ENCODE assay signal across 21 cellular contexts in the genomic region with DNA sequence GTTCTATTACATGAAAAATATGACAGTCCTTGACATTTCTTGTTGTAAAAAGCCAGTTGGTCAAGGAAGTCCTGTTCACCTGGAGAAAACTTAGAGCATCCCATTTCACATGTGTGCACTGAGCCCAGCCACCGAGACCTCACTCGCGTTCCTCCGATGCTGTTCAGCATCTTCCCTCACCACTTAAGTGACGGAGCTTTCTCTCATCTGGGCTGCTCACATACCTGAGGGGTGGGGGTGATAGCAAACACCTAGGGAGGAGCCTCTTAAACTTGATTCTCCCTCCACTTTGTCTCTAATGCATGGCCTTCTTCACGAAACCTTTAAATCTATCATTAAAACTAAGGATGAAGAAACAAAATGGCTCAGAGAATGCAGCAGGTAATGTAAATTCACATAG.
A peak's percentile ranks its signal among the peaks of the same experiment; 100 is the strongest.
DNase-seq lines count a peak whose midpoint lies in the region; ATAC-seq lines count a peak whose summit lies in the region.
"Had no signal": no experiment of that assay in that cellular context is flagged by ENCODE, and none has a peak within 500 bp of the region (broad histone marks: within the 10 kb centered on the region; RNA-seq: fewer than 3 reads in every experiment).

No MANE protein-coding gene starts in this region.

- H3K18ac ChIP-seq in trophoblast cell (ENCODE audit: low read length): no peak overlapping the region

- ATAC-seq in activated CD4-positive, alpha-beta T cell treated with anti-CD3 and anti-CD28 coated beads for 36 hours: no peak
- ATAC-seq in central memory CD8-positive, alpha-beta T cell (replicated peaks; ENCODE audit: extremely low read depth, poor library complexity, severe bottlenecking): peak; percentile 24
- ATAC-seq: HCT116 had no signal

- no peak overlapping the region for H3K9ac ChIP-seq in BLaER1 treated with 17β-estradiol and CSF1 and Interleukin-3, amounts not matched to agents 10 nM and 100 nM
- H3K9ac ChIP-seq in trophoblast cell (ENCODE audit: low read length): no peak overlapping the region

- H3K4me3 ChIP-seq in BLaER1 treated with 17β-estradiol and CSF1 and Interleukin-3, amounts not matched to agents 10 nM and 100 nM: peak overlapping the region in 2 of 10 experiments; percentile 27 to 34; a peak in 1 of 20 replicates
- H3K4me3 ChIP-seq in trophoblast cell (ENCODE audit: low read depth, low read length): no peak overlapping the region
- H3K4me3 ChIP-seq: PC-9 had no signal

- DNase-seq in activated CD4-positive, alpha-beta T cell treated with anti-CD3 and anti-CD28 coated beads for 36 hours: no peak
- DNase-seq in activated CD4-positive, alpha-beta T cell treated with anti-CD3 and anti-CD28 coated beads, Interleukin-2, amount 50 U/mL, for 1 hour: no peak
- no peak for DNase-seq in T-helper 2 cell treated with Interferon-gamma antibody and Interleukin-4, amounts not matched to agents 5 μg/mL and 100 μg/mL, for 36 hours (ENCODE audit: low spot score)
- no peak for DNase-seq in central memory CD8-positive, alpha-beta T cell (ENCODE audit: low spot score in 2 of 2)
- no peak for DNase-seq in stimulated activated CD4-positive, alpha-beta T cell treated with anti-CD3 and anti-CD28 coated beads, Interleukin-2, amount 100 ng/mL, for 24 hours
- DNase-seq in NOMO-1 (lab: John Stamatoyannopoulos, UW; ENCODE audit: unreplicated experiment in 2 of 2): no peak
- no peak for DNase-seq in trophoblast cell
- DNase-seq: BE2C, DMS153, EL, IMR-90, Karpas-422, MM.1S, NCI-H1105, NCI-H1694, NCI-H510A treated with DMSO at 0.1 percent for 48 hours, NCI-H82, PC-9 had no signal

- H3K36me3 Mint-ChIP-seq in activated CD4-positive, alpha-beta T cell treated with anti-CD3 and anti-CD28 coated beads for 36 hours (ENCODE audit: low read depth): no peaks in the 10 kb centered on the region
- peaks cover 2% of the 10 kb centered on the region for H3K36me3 Mint-ChIP-seq in T-helper 2 cell treated with Interferon-gamma antibody and Interleukin-4, amounts not matched to agents 5 μg/mL and 100 μg/mL, for 36 hours (ENCODE audit: low read depth)
- no peaks in the 10 kb centered on the region for H3K36me3 Mint-ChIP-seq in central memory CD8-positive, alpha-beta T cell (ENCODE audit: insufficient read depth)

- no peak overlapping the region for H4K91ac ChIP-seq in trophoblast cell (ENCODE audit: low read depth, low read length)

- H3K14ac ChIP-seq in trophoblast cell (ENCODE audit: low read length): no peak overlapping the region

- H3K4ac ChIP-seq in trophoblast cell (ENCODE audit: low read depth, low read length): no peak overlapping the region

- peaks cover 50% of the 10 kb centered on the region for H3K4me1 Mint-ChIP-seq in activated CD4-positive, alpha-beta T cell treated with anti-CD3 and anti-CD28 coated beads for 36 hours
- H3K4me1 Mint-ChIP-seq in T-helper 2 cell treated with Interferon-gamma antibody and Interleukin-4, amounts not matched to agents 5 μg/mL and 100 μg/mL, for 36 hours (ENCODE audit: low read depth): peaks cover 50% of the 10 kb centered on the region
- H3K4me1 Mint-ChIP-seq in central memory CD8-positive, alpha-beta T cell: no peaks in the 10 kb centered on the region

- CTCF ChIA-PET in activated CD4-positive, alpha-beta T cell treated with anti-CD3 and anti-CD28 coated beads for 36 hours (lab: Charles Lee): no interaction called here

- H2AK5ac ChIP-seq in trophoblast cell (ENCODE audit: low read length): no peak overlapping the region

- peaks cover 7 to 16% (median 12%) of the 10 kb centered on the region in 10 experiments; a peak in 16 of 20 replicates for H3K4me1 ChIP-seq in BLaER1 treated with 17β-estradiol and CSF1 and Interleukin-3, amounts not matched to agents 10 nM and 100 nM
- no peaks in the 10 kb centered on the region for H3K4me1 ChIP-seq in trophoblast cell (ENCODE audit: control insufficient read depth in 1 of 2, insufficient read depth in 2 of 2, low read length in 2 of 2)
- H3K4me1 ChIP-seq: BE2C had no signal

- no peak overlapping the region for H2AFZ ChIP-seq in trophoblast cell (ENCODE audit: insufficient read depth, low read length, poor library complexity)

- no peaks in the 10 kb centered on the region for H3K27me3 ChIP-seq in BLaER1 treated with 17β-estradiol and CSF1 and Interleukin-3, amounts not matched to agents 10 nM and 100 nM
- H3K27me3 ChIP-seq in trophoblast cell (ENCODE audit: insufficient read depth, low read length): no peaks in the 10 kb centered on the region
- H3K27me3 ChIP-seq: BE2C had no signal

- H3K23ac ChIP-seq in trophoblast cell (ENCODE audit: low read length): no peak overlapping the region

- H3K9me3 Mint-ChIP-seq in activated CD4-positive, alpha-beta T cell treated with anti-CD3 and anti-CD28 coated beads for 36 hours (ENCODE audit: low read depth): no peaks in the 10 kb centered on the region
- H3K9me3 Mint-ChIP-seq in T-helper 2 cell treated with Interferon-gamma antibody and Interleukin-4, amounts not matched to agents 5 μg/mL and 100 μg/mL, for 36 hours: no peaks in the 10 kb centered on the region
- no peaks in the 10 kb centered on the region for H3K9me3 Mint-ChIP-seq in central memory CD8-positive, alpha-beta T cell

- no CpG with 5 or more reads among the region's 6 CpGs for WGBS in trophoblast cell (ENCODE audit: extremely low coverage, insufficient coverage, insufficient read length)

- H2BK5ac ChIP-seq in trophoblast cell (ENCODE audit: low read depth, low read length, poor library complexity): no peak overlapping the region

- peak overlapping the region; percentile 58 for H3K27ac Mint-ChIP-seq in activated CD4-positive, alpha-beta T cell treated with anti-CD3 and anti-CD28 coated beads for 36 hours
- peak overlapping the region; percentile 73 for H3K27ac Mint-ChIP-seq in T-helper 2 cell treated with Interferon-gamma antibody and Interleukin-4, amounts not matched to agents 5 μg/mL and 100 μg/mL, for 36 hours
- H3K27ac Mint-ChIP-seq in central memory CD8-positive, alpha-beta T cell (ENCODE audit: low read depth): no peak overlapping the region

- H3K27me3 Mint-ChIP-seq in activated CD4-positive, alpha-beta T cell treated with anti-CD3 and anti-CD28 coated beads for 36 hours: no peaks in the 10 kb centered on the region
- H3K27me3 Mint-ChIP-seq in T-helper 2 cell treated with Interferon-gamma antibody and Interleukin-4, amounts not matched to agents 5 μg/mL and 100 μg/mL, for 36 hours (ENCODE audit: low read depth): no peaks in the 10 kb centered on the region
- peaks cover 12% of the 10 kb centered on the region for H3K27me3 Mint-ChIP-seq in central memory CD8-positive, alpha-beta T cell

- H3K79me2 ChIP-seq in trophoblast cell (ENCODE audit: control insufficient read depth, insufficient read depth, low read length, poor library complexity): no peaks in the 10 kb centered on the region

- POLR2A ChIA-PET in activated CD4-positive, alpha-beta T cell treated with anti-CD3 and anti-CD28 coated beads for 36 hours (lab: Charles Lee): no interaction called here

- no peak overlapping the region for H2BK12ac ChIP-seq in trophoblast cell (ENCODE audit: low read length)

- H2BK120ac ChIP-seq in trophoblast cell (ENCODE audit: insufficient read depth, low read length, poor library complexity): no peak overlapping the region

- H3K79me1 ChIP-seq in trophoblast cell (ENCODE audit: low read length): no peaks in the 10 kb centered on the region

- H3K4me3 Mint-ChIP-seq in activated CD4-positive, alpha-beta T cell treated with anti-CD3 and anti-CD28 coated beads for 36 hours: peak overlapping the region; percentile 6
- peak overlapping the region; percentile 76 for H3K4me3 Mint-ChIP-seq in T-helper 2 cell treated with Interferon-gamma antibody and Interleukin-4, amounts not matched to agents 5 μg/mL and 100 μg/mL, for 36 hours
- H3K4me3 Mint-ChIP-seq in central memory CD8-positive, alpha-beta T cell: no peak overlapping the region

- intact Hi-C loops in activated CD4-positive, alpha-beta T cell treated with anti-CD3 and anti-CD28 coated beads for 36 hours (cut with DNase I, micrococcal nuclease): loop anchor here in 1 of 2 experiments (1.0 to 5.0 kb wide), 2 partner anchors 12 to 952 kb away; a partner anchor contains a TSS

- H3K36me3 ChIP-seq in BLaER1 treated with 17β-estradiol and CSF1 and Interleukin-3, amounts not matched to agents 10 nM and 100 nM: no peaks in the 10 kb centered on the region
- H3K36me3 ChIP-seq in trophoblast cell (ENCODE audit: control insufficient read depth in 1 of 2, insufficient read depth in 2 of 2, low read length in 2 of 2): no peaks in the 10 kb centered on the region
- H3K36me3 ChIP-seq: BE2C had no signal

- H3K9me3 ChIP-seq in BLaER1 treated with 17β-estradiol and CSF1 and Interleukin-3, amounts not matched to agents 10 nM and 100 nM (replicated peaks in 1 of 11): no peaks in the 10 kb centered on the region
- H3K9me3 ChIP-seq in trophoblast cell (ENCODE audit: insufficient read depth, low read depth, low read length): no peaks in the 10 kb centered on the region
- H3K9me3 ChIP-seq: BE2C had no signal

- H4K8ac ChIP-seq in trophoblast cell (ENCODE audit: low read depth, low read length): no peak overlapping the region

- H4K20me1 ChIP-seq in BLaER1 treated with 17β-estradiol and CSF1 and Interleukin-3, amounts not matched to agents 10 nM and 100 nM: no peaks in the 10 kb centered on the region

- no peak overlapping the region for H4K12ac ChIP-seq in trophoblast cell (ENCODE audit: low read depth, low read length)

- H3K4me2 ChIP-seq in BLaER1 treated with 17β-estradiol and CSF1 and Interleukin-3, amounts not matched to agents 10 nM and 100 nM: peak overlapping the region; percentile 32 to 69 (median 51); a peak in 21 of 22 replicates
- no peak overlapping the region for H3K4me2 ChIP-seq in trophoblast cell (ENCODE audit: low read length)
- H3K4me2 ChIP-seq: PC-9 had no signal

- no peak overlapping the region for H3K27ac ChIP-seq in BLaER1 treated with 17β-estradiol and CSF1 and Interleukin-3, amounts not matched to agents 10 nM and 100 nM
- no peak overlapping the region for H3K27ac ChIP-seq in trophoblast cell (ENCODE audit: low read depth, low read length)
- H3K27ac ChIP-seq: 22Rv1, PC-9 had no signal
